Comparison of ENCODE assay signal across 15 cellular contexts in genomic region chr7:6386779-6387178, GRCh38. TPM values are rescaled to one million over a fixed set of nuclear protein-coding genes. Genes with fewer than 3 reads are reported as not detected.
DNase-seq lines count a peak whose midpoint lies in the region; ATAC-seq and TF ChIP-seq lines count a peak whose summit lies in the region.
"Had no signal": no experiment of that assay in that cellular context is flagged by ENCODE, and none has a peak within 500 bp of the region (broad histone marks: within the 10 kb centered on the region; RNA-seq: fewer than 3 reads in every experiment).

No MANE protein-coding gene starts in this region.

- peaks cover 98% of the 10 kb centered on the region for H3K79me2 ChIP-seq in GM23248 (ENCODE audit: insufficient read depth)

- H3K4me3 ChIP-seq in GM23248, result no peak overlapping the region
- no peak overlapping the region for H3K4me3 ChIP-seq in skin epidermis
- H3K4me3 ChIP-seq in adrenal gland, result no peak overlapping the region
- H3K4me3 ChIP-seq: MG63, pancreas, Peyer's patch, thoracic aorta had no signal

- POLR2A ChIA-PET in HEK293T (lab: Yijun Ruan, JAX), result no interaction called here

- no peak for TF ChIP-seq CTCF in adrenal gland (IDR thresholded peaks at IDR 0.05)

- peaks cover 75% of the 10 kb centered on the region for H3F3A ChIP-seq in GM23248 (ENCODE audit: insufficient read depth)

- H3K4me2 ChIP-seq in GM23248 (ENCODE audit: unreplicated experiment), result no peak overlapping the region

- peaks cover 53% of the 10 kb centered on the region for H4K20me1 ChIP-seq in GM23248 (ENCODE audit: insufficient read depth)

- no peaks in the 10 kb centered on the region for H3K9me2 ChIP-seq in GM23248 (ENCODE audit: insufficient read depth)

- H3K9ac ChIP-seq in GM23248, result no peak overlapping the region

- H3K27ac ChIP-seq in GM23248, result peak overlapping the region; percentile 70
- peak overlapping the region; percentile 96 for H3K27ac ChIP-seq in epithelial cell of prostate
- peak overlapping the region in 13 of 21 experiments; percentile 9 to 83 (median 67) for H3K27ac ChIP-seq in skin epidermis
- no peak overlapping the region for H3K27ac ChIP-seq in adrenal gland

- H3K4me1 ChIP-seq in GM23248 (ENCODE audit: insufficient read depth), result peaks cover 54% of the 10 kb centered on the region
- H3K4me1 ChIP-seq in adrenal gland (replicated peaks in 1 of 2), result peaks cover 22 to 52% of the 10 kb centered on the region in 2 donors

- H2AFZ ChIP-seq in GM23248, result no peak overlapping the region

- peak; percentile 67 to 75 for ATAC-seq in activated CD4-positive, CD25-positive, alpha-beta regulatory T cell treated with anti-CD3 and anti-CD28 coated beads, Interleukin-2, amount 50 U/mL, for 24 hours
- ATAC-seq: WTC11 had no signal

- H3K9me3 ChIP-seq in GM23248 (ENCODE audit: low read depth), result no peaks in the 10 kb centered on the region
- H3K9me3 ChIP-seq in adrenal gland (replicated peaks in 1 of 3), result no peaks in the 10 kb centered on the region
- H3K9me3 ChIP-seq: MG63, pancreas, Peyer's patch, thoracic aorta had no signal

- TF ChIP-seq POLR2A in adrenal gland (IDR thresholded peaks at IDR 0.05), result no peak

- H3K27me3 ChIP-seq in GM23248 (replicated peaks; ENCODE audit: insufficient read depth) (no peaks in the 10 kb centered on the region), adrenal gland (no peaks in the 10 kb centered on the region)
- H3K27me3 ChIP-seq: MG63, pancreas, Peyer's patch had no signal

- WGBS in GM23248 (ENCODE audit: low coverage in 1 of 2, low lambda C conversion rate in 2 of 2, missing lambda C conversion rate in 2 of 2), 2 experiments, result 77 to 87% methylated on average over 3 of the region's 3 CpGs
- 86 to 95% (median 90%) methylated on average over 3 of the region's 3 CpGs for WGBS in adrenal gland, 4 donors

- intact Hi-C loops in adrenal gland (cut with DNase I), result no loop called here

- in situ Hi-C loops in GM23248 (cut with MboI), result no loop called here

- DNase-seq in activated CD4-positive, CD25-positive, alpha-beta regulatory T cell treated with anti-CD3 and anti-CD28 coated beads, Interleukin-2, amount 50 U/mL, for 72 hours, result no peak
- DNase-seq in GM23248 (no peak), epithelial cell of prostate (ENCODE audit: low read depth, low spot score) (no peak), HEK293T (ENCODE audit: extremely low spot score) (no peak), hepatic stellate cell (ENCODE audit: low spot score) (no peak), adrenal gland (no peak)
- DNase-seq: activated T-cell treated with anti-CD3 and anti-CD28 coated beads, Interleukin-2, amount 50 U/mL, for 1 hour; MG63; NCI-H2081; pancreas; Peyer's patch had no signal

- H3K36me3 ChIP-seq in GM23248 (ENCODE audit: low read depth), result peaks cover 19% of the 10 kb centered on the region
- peaks cover 0 to 28% of the 10 kb centered on the region in 2 donors for H3K36me3 ChIP-seq in adrenal gland (replicated peaks in 1 of 2)

- CTCF ChIA-PET in HEK293T (lab: Yijun Ruan, JAX), result no interaction called here

TF ChIP-seq in HEK293T, 16 proteins besides CTCF, POLR2A, EP300 and RAD21:
- TF ChIP-seq LEF1 (IDR thresholded peaks at IDR 0.05; ENCODE audit: borderline replicate concordance) (no peak), FOXK2 (IDR thresholded peaks at IDR 0.05) (no peak), FOXA1 (IDR thresholded peaks at IDR 0.05) (no peak)

RNA-seq across cellular contexts. Expression of gene RAC1, which starts 12.5 kb away (rescaled TPM):
- 68.8 and 95.4 TPM in 2 replicates for total RNA-seq in GM23248 (2014; rRNA removed; shearing (Covaris generic))
- polyA plus RNA-seq in GM23248 (2016; fragmentation: Nextera tagmentation; extraction: Ambion mirVana) (612 and 613 TPM in 2 replicates), adrenal gland (100 to 1,000 TPM; 208 to 397 (median 296) TPM)
- total RNA-seq in adrenal gland, result 100 to 1,000 TPM; 129 to 243 (median 188) TPM

RNA-seq across cellular contexts. Expression of gene FAM220A, which starts 38.0 kb away (rescaled TPM):
- total RNA-seq in GM23248 (2014; rRNA removed; shearing (Covaris generic)), result 18.0 and 23.7 TPM in 2 replicates
- 21.0 and 21.1 TPM in 2 replicates for polyA plus RNA-seq in GM23248 (2016; fragmentation: Nextera tagmentation; extraction: Ambion mirVana)
- 10 to 100 TPM; 12.7 to 17.0 (median 14.5) TPM for total RNA-seq in adrenal gland
- polyA plus RNA-seq in adrenal gland, result 10 to 100 TPM in 1 of 3 donors, 1 to 10 TPM in 2; 4.5 to 15.9 (median 6.0) TPM

Comparison
In these comparisons a context has a peak if more than half of its experiments do, and no peak if none do; other contexts are left out.
1. H3K27ac ChIP-seq: peak in GM23248 (single experiment), epithelial cell of prostate (single experiment) and skin epidermis (13 of 21); none in adrenal gland (0 of 5).